Comparison of ENCODE assay signal across 8 cellular contexts in genomic region chr2:48315847-48316194, GRCh38. TPM values are rescaled to one million over a fixed set of nuclear protein-coding genes. Genes with fewer than 3 reads are reported as not detected.
DNase-seq lines count a peak whose midpoint lies in the region; ATAC-seq and TF ChIP-seq lines count a peak whose summit lies in the region.

No MANE protein-coding gene starts in this region.

- TF ChIP-seq CTCF in VCaP (conservative IDR thresholded peaks at IDR 0.05): no peak
- TF ChIP-seq CTCF in dorsolateral prefrontal cortex (IDR thresholded peaks at IDR 0.05 in 54 of 56, conservative IDR thresholded peaks at IDR 0.05 in 2 of 56; ENCODE audit: low read depth in 1 of 56, partially characterized antibody in 56 of 56): peak in 8 of 56 donors; percentile 3 to 23 (median 14)
- no peak for TF ChIP-seq CTCF in transverse colon (IDR thresholded peaks at IDR 0.05)

- DNase-seq in dorsolateral prefrontal cortex: peak in 4 of 10 donors; percentile 31 to 52 (median 42)
- no peak for DNase-seq in naive B cell
- DNase-seq in transverse colon: peak; percentile 16
- DNase-seq in GM19240 (ENCODE audit: insufficient read length, low spot score): no peak

- peak overlapping the region; percentile 97 for H3K9ac ChIP-seq in BLaER1

- H3K9me3 ChIP-seq in BLaER1: no peaks in the 10 kb centered on the region
- H3K9me3 ChIP-seq in transverse colon: no peaks in the 10 kb centered on the region

- H3K9me3 Mint-ChIP-seq in naive B cell: peaks cover 0 to 7% (median 2%) of the 10 kb centered on the region in 7 donors

- H3K4me2 ChIP-seq in BLaER1: peak overlapping the region; percentile 86

- H3K4me1 ChIP-seq in BLaER1: peaks cover 33% of the 10 kb centered on the region
- peaks cover 0 to 34% (median 14%) of the 10 kb centered on the region in 4 donors for H3K4me1 ChIP-seq in transverse colon

- H3K27ac Mint-ChIP-seq in naive B cell: peak overlapping the region; percentile 93 to 98 (median 97)

- 0% methylated on average over 9 of the region's 9 CpGs for WGBS in transverse colon (ENCODE audit: low coverage in 1 of 2), 2 donors

- H3K4me1 Mint-ChIP-seq in naive B cell: peaks cover 35 to 47% (median 43%) of the 10 kb centered on the region in 3 donors

- no peaks in the 10 kb centered on the region for H3K27me3 ChIP-seq in BLaER1
- H3K27me3 ChIP-seq in dorsolateral prefrontal cortex: no peaks in the 10 kb centered on the region
- H3K27me3 ChIP-seq in transverse colon: no peaks in the 10 kb centered on the region

- ATAC-seq in GM18873 (IDR thresholded peaks at IDR 0.05; ENCODE audit: low FRiP score, unreplicated experiment) (peak; percentile 13), naive B cell (ENCODE audit: low read depth in 2 of 2) (no peak)

- H3K27ac ChIP-seq in BLaER1 (peak overlapping the region; percentile 97), VCaP (peak overlapping the region; percentile 95), dorsolateral prefrontal cortex (peak overlapping the region; percentile 27 to 99 (median 98)), transverse colon (peak overlapping the region; percentile 95 to 97 (median 96))

- no peaks in the 10 kb centered on the region for H3K27me3 Mint-ChIP-seq in naive B cell

- no peak for TF ChIP-seq RAD21 in Ishikawa (IDR thresholded peaks at IDR 0.05; ENCODE audit: low read depth)

- H3K4me3 Mint-ChIP-seq in naive B cell: peak overlapping the region; percentile 84 to 98 (median 94)

- peaks cover 10% of the 10 kb centered on the region; the same call in 1 of the 2 replicates for H4K20me1 ChIP-seq in BLaER1

- in situ Hi-C loops in transverse colon (cut with MboI; ENCODE audit: low pct_ligation_motif_present in 1 of 4, low pct_unique_long_range_greater_than_20kb in 1 of 4, low sequenced_read_pairs in 3 of 4): no loop called here

- no peak for TF ChIP-seq POLR2A in transverse colon (IDR thresholded peaks at IDR 0.05)

- intact Hi-C loops in dorsolateral prefrontal cortex (cut with DNase I) (no loop called here), transverse colon (cut with DNase I; ENCODE audit: low total_unique reads) (no loop called here)

- H3K36me3 ChIP-seq in BLaER1 (no peaks in the 10 kb centered on the region), transverse colon (no peaks in the 10 kb centered on the region)

- peaks cover 4 to 8% of the 10 kb centered on the region in 2 donors for H3K36me3 Mint-ChIP-seq in naive B cell

- H3K4me3 ChIP-seq in BLaER1 (peak overlapping the region; percentile 98), dorsolateral prefrontal cortex (peak overlapping the region; percentile 69 to 100 (median 92)), transverse colon (peak overlapping the region; percentile 72 to 90 (median 85))

- no peak for TF ChIP-seq EP300 in Ishikawa (IDR thresholded peaks at IDR 0.05; ENCODE audit: borderline replicate concordance)
- TF ChIP-seq EP300 in transverse colon (IDR thresholded peaks at IDR 0.05; ENCODE audit: low read depth): no peak

TF ChIP-seq in Ishikawa, 13 proteins besides CTCF, POLR2A, EP300 and RAD21:
- no peak for TF ChIP-seq TAF1 (IDR thresholded peaks at IDR 0.05; ENCODE audit: low read depth)
- TF ChIP-seq TCF12 (IDR thresholded peaks at IDR 0.05; ENCODE audit: low read depth): no peak
- TF ChIP-seq FOXM1 (IDR thresholded peaks at IDR 0.05; ENCODE audit: borderline replicate concordance, low read depth): no peak
- TF ChIP-seq YY1 (IDR thresholded peaks at IDR 0.05; ENCODE audit: low read depth): no peak
- no peak for TF ChIP-seq NFIC (IDR thresholded peaks at IDR 0.05)
- TF ChIP-seq CEBPB (IDR thresholded peaks at IDR 0.05): no peak
- no peak for TF ChIP-seq REST (IDR thresholded peaks at IDR 0.05; ENCODE audit: low read depth)
- no peak for TF ChIP-seq EGR1 (IDR thresholded peaks at IDR 0.05)
- TF ChIP-seq MAX (IDR thresholded peaks at IDR 0.05): peak; percentile 72; the same call in 1 of the 2 replicates
- no peak for TF ChIP-seq ZBTB7A (IDR thresholded peaks at IDR 0.05; ENCODE audit: low read depth)
- 0 out of 2 replicates have a peak, but pooled peaks have one; percentile 35 for TF ChIP-seq USF1 (IDR thresholded peaks at IDR 0.05)

RNA-seq across cellular contexts. Expression of gene FOXN2, which starts 1.3 kb away (rescaled TPM):
- total RNA-seq in dorsolateral prefrontal cortex: 10 to 100 TPM; 18.9 to 82.0 (median 34.8) TPM
- 10 to 100 TPM; 14.6 to 57.6 (median 50.1) TPM for polyA plus RNA-seq in naive B cell (ENCODE audit: low read depth in 6 of 6)
- total RNA-seq in transverse colon: 10 to 100 TPM; 20.2 to 42.2 (median 23.6) TPM
